7 cellular contexts compared by ENCODE assay signal in the genomic region with DNA sequence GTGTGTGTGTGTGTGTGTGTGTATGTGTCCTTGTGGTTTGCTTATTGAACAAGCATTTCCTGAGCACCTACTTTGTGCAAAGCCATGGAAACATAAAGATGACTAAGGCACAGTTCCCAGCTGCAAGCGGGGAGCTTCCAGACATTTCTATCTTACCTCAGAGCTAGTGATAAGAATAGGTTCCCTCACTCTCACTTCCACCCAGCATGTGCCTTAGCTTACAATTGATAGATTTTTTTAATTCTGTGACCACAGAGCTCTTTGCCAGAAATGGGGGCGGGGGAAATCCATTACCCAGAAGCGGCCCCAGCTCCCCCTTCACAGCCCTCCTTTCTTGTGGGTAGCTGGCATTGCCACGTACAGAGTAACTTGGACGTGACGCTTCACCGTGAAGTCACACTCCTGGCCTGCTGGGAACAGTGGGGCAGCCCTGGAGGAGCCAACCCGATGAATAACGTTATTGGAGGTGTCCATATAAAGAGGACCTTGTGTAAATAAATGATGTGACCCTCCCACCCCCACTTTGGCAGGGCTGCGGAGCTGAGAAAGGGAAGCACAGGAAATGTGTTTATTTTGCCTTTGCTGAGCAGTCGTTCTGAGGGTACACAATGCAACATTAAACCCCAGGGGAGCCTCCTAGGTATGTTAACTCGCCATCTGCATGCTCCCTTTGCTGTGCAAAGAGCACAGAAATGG.
A peak's percentile ranks its signal among the peaks of the same experiment; 100 is the strongest.
DNase-seq lines count a peak whose midpoint lies in the region; ATAC-seq and TF ChIP-seq lines count a peak whose summit lies in the region.

No MANE protein-coding gene starts in this region.

- intact Hi-C loops in lower leg skin (cut with DNase I; ENCODE audit: low total_unique reads), result no loop called here

- no peak for TF ChIP-seq POLR2A in lower leg skin (IDR thresholded peaks at IDR 0.05)

- ATAC-seq in GM19351 (IDR thresholded peaks at IDR 0.05; ENCODE audit: unreplicated experiment), result peak; percentile 40

- H3K27ac Mint-ChIP-seq in brain, result peak overlapping the region in 4 of 5 experiments; percentile 26 to 80 (median 48)

- TF ChIP-seq CTCF in brain (conservative IDR thresholded peaks at IDR 0.05) (no peak), lower leg skin (IDR thresholded peaks at IDR 0.05) (no peak)

- H3K36me3 Mint-ChIP-seq in brain, result peaks cover 6% of the 10 kb centered on the region

- no peak overlapping the region for H3K4me3 ChIP-seq in lower leg skin (ENCODE audit: low read depth, poor library complexity, severe bottlenecking)

- WGBS in lower leg skin, 2 donors, result 46 to 63% methylated on average over 12 of the region's 12 CpGs

- H3K4me1 Mint-ChIP-seq in brain, result peaks cover 20% of the 10 kb centered on the region

- no peak overlapping the region for H3K4me3 Mint-ChIP-seq in brain

- no peaks in the 10 kb centered on the region for H3K27me3 Mint-ChIP-seq in brain

- H3K9me3 Mint-ChIP-seq in brain, result peaks cover 0 to 12% (median 5%) of the 10 kb centered on the region in 5 experiments

- peak; percentile 31 for DNase-seq in HS-27A (ENCODE audit: low read depth)
- peak; percentile 62 for DNase-seq in T1000 (lab: John Stamatoyannopoulos, UW)
- peak; percentile 54 to 79 (median 65) for DNase-seq in stimulated activated CD4-positive, alpha-beta T cell treated with anti-CD3 and anti-CD28 coated beads, Interleukin-1b, Interleukin-23, amount 100 ng/mL, for 24 hours (ENCODE audit: low read depth in 4 of 4, low spot score in 1 of 4)
- no peak for DNase-seq in lower leg skin (ENCODE audit: low spot score in 2 of 2)
- no peak for DNase-seq in SKM-1 (lab: John Stamatoyannopoulos, UW; ENCODE audit: unreplicated experiment)

Comparison
In these comparisons a context has a peak if more than half of its experiments do, and no peak if none do; other contexts are left out.
1. DNase-seq: peak in HS-27A (single experiment), T1000 (single experiment) and stimulated activated CD4-positive, alpha-beta T cell treated with anti-CD3 and anti-CD28 coated beads, Interleukin-1b, Interleukin-23, amount 100 ng/mL, for 24 hours (4 of 4); none in lower leg skin (0 of 2) and SKM-1 (single experiment).